In genomic region chr7:2232766-2233520, GRCh38 we compare ENCODE assay signal across 8 cellular contexts. TPM values are rescaled to one million over a fixed set of nuclear protein-coding genes. Genes with fewer than 3 reads are reported as not detected.
A peak's percentile ranks its signal among the peaks of the same experiment; 100 is the strongest.
DNase-seq lines count a peak whose midpoint lies in the region; ATAC-seq and TF ChIP-seq lines count a peak whose summit lies in the region.

Gene MAD1L1 (minus strand): TSS chr7:2232945. CDS start chr7:2230133, 2,812 bp downstream.

- peak within 1 kb of the TSS; percentile 78 for H3K4me3 ChIP-seq in Jurkat, Clone E6-1 (ENCODE audit: low read length)
- peak within 1 kb of the TSS; percentile 71 to 100 (median 95) for H3K4me3 ChIP-seq in esophagus muscularis mucosa

- no peak for TF ChIP-seq POLR2A in esophagus muscularis mucosa (IDR thresholded peaks at IDR 0.05; ENCODE audit: low read depth)

- ATAC-seq in GM21528 (IDR thresholded peaks at IDR 0.05; ENCODE audit: low FRiP score, unreplicated experiment), result peak; percentile 68

- TF ChIP-seq CTCF in esophagus muscularis mucosa (IDR thresholded peaks at IDR 0.05), result no peak

- peaks cover 18 to 59% (median 46%) of the 10 kb centered on the region in 4 donors for H3K36me3 ChIP-seq in esophagus muscularis mucosa

- H3K9me3 ChIP-seq in esophagus muscularis mucosa, result no peaks in the 10 kb centered on the region

- 0% methylated on average over 4 of the region's 63 CpGs for WGBS in esophagus muscularis mucosa

- H3K4me1 ChIP-seq in esophagus muscularis mucosa, result peaks cover 24 to 45% (median 34%) of the 10 kb centered on the region in 4 donors

- H3K27me3 ChIP-seq in esophagus muscularis mucosa, result no peaks in the 10 kb centered on the region

- intact Hi-C loops in esophagus muscularis mucosa (cut with DNase I), result no loop called here

- no peak for TF ChIP-seq EP300 in esophagus muscularis mucosa (IDR thresholded peaks at IDR 0.05)

- H3K27ac ChIP-seq in esophagus muscularis mucosa (replicated peaks in 1 of 4), result peak within 1 kb of the TSS; percentile 71 to 84 (median 81)

- DNase-seq in DMS 273 (lab: John Stamatoyannopoulos, UW; ENCODE audit: unreplicated experiment) (peak; percentile 99), esophagus muscularis mucosa (ENCODE audit: extremely low spot score) (peak; percentile 96), myocyte (ENCODE audit: low read depth) (peak; percentile 96)
- peak; percentile 67 for DNase-seq in Jurkat, Clone E6-1 (ENCODE audit: low read depth, low spot score)
- peak; percentile 90 to 92 for DNase-seq in activated T-cell treated with anti-CD3 and anti-CD28 coated beads, Interleukin-2, amount 50 U/mL, for 48 hours
- DNase-seq in stimulated activated CD8-positive, alpha-beta memory T cell treated with anti-CD3 and anti-CD28 coated beads, Interleukin-7, amount 100 ng/mL, for 4 hours (ENCODE audit: low read depth in 2 of 2), result peak; percentile 68 to 80

TF ChIP-seq in PFSK-1, 5 proteins besides CTCF, POLR2A, EP300 and RAD21:
- TF ChIP-seq SIN3A (IDR thresholded peaks at IDR 0.05; ENCODE audit: borderline replicate concordance, insufficient read depth, low read length) (peak; percentile 89), REST (IDR thresholded peaks at IDR 0.05; ENCODE audit: insufficient read depth in 1 of 2, low read depth in 2 of 2, low read length in 2 of 2) (no peak), TAF1 (IDR thresholded peaks at IDR 0.05; ENCODE audit: borderline replicate concordance, insufficient read depth, low read length) (peak; percentile 82; the same call in 1 of the 2 replicates), FOXP2 (optimal IDR thresholded peaks at IDR 0.05; ENCODE audit: borderline replicate concordance, extremely low read depth, extremely low read length, insufficient read depth) (peak; percentile 75), POLR2AphosphoS5 (IDR thresholded peaks at IDR 0.05; ENCODE audit: low read depth, low read length) (peak; percentile 91)
TF ChIP-seq in PFSK-1: peak in this region for 4.

RNA-seq across cellular contexts. Expression of gene MAD1L1, which starts in this region (rescaled TPM):
- 35.2 TPM for polyA plus RNA-seq in Jurkat, Clone E6-1 (2012; ENCODE audit: insufficient read depth, insufficient read length)
- 109 TPM for polyA plus RNA-seq in PFSK-1 (2012; ENCODE audit: insufficient read length, low read depth)
- total RNA-seq in esophagus muscularis mucosa, result 10 to 100 TPM; 22.2 to 33.1 (median 29.5) TPM
- 40.9 and 41.3 TPM in 2 replicates for total RNA-seq in myocyte
- 28.5 TPM for polyA plus RNA-seq in myocyte (2012)

Comparison
In these comparisons a context has a peak if more than half of its experiments do, and no peak if none do; other contexts are left out.
1. Peak in every context shown above with its lines: DNase-seq, ATAC-seq, H3K4me3 ChIP-seq and H3K27ac ChIP-seq.